19 cellular contexts compared by ENCODE assay signal in genomic region chr14:77988096-77988870, GRCh38.
DNase-seq lines count a peak whose midpoint lies in the region; ATAC-seq and TF ChIP-seq lines count a peak whose summit lies in the region.
"Had no signal": no experiment of that assay in that cellular context is flagged by ENCODE, and none has a peak within 500 bp of the region (broad histone marks: within the 10 kb centered on the region; RNA-seq: fewer than 3 reads in every experiment).

No MANE protein-coding gene starts in this region.

- TF ChIP-seq POLR2A in gastroesophageal sphincter (IDR thresholded peaks at IDR 0.05) = no peak

- H3K4me1 ChIP-seq in adipocyte (ENCODE audit: control insufficient read depth, insufficient read depth, low read length) (peaks cover 26% of the 10 kb centered on the region), gastroesophageal sphincter (peaks cover 0 to 7% (median 0%) of the 10 kb centered on the region in 3 donors), aorta (ENCODE audit: control insufficient read depth in 1 of 2, insufficient read depth in 2 of 2, low read length in 2 of 2) (no peaks in the 10 kb centered on the region)

- no peak for DNase-seq in adipocyte (ENCODE audit: low read depth)
- peak; percentile 73 for DNase-seq in midbrain (lab: John Stamatoyannopoulos, UW)
- no peak for DNase-seq in aorta
- DNase-seq in SHP77 treated with DMSO at 0.1 percent for 48 hours (lab: John Stamatoyannopoulos, UW) = no peak
- DNase-seq in DMS153 (lab: John Stamatoyannopoulos, UW) = no peak
- no peak for DNase-seq in brain microvascular endothelial cell
- DNase-seq: activated CD4-positive, alpha-beta memory T cell treated with anti-CD3 and anti-CD28 coated beads for 36 hours; activated T-cell treated with anti-CD3 and anti-CD28 coated beads for 4 hours; AML-193; COR-L47; NCI-H1092; NCI-H2107; NCI-H748 treated with DMSO at 0.1 percent for 48 hours; SJCRH30; stimulated activated CD4-positive, alpha-beta T cell treated with anti-CD3 and anti-CD28 coated beads, Interleukin-4, amount 100 ng/mL, for 24 hours; T-helper 17 cell had no signal

- H3K9me3 ChIP-seq in adipocyte (ENCODE audit: control insufficient read depth, low read length) (no peaks in the 10 kb centered on the region), gastroesophageal sphincter (no peaks in the 10 kb centered on the region), aorta (ENCODE audit: control insufficient read depth, low read length) (no peaks in the 10 kb centered on the region)
- H3K9me3 ChIP-seq: SJCRH30, thoracic aorta had no signal

- no peak for TF ChIP-seq CTCF in gastroesophageal sphincter (IDR thresholded peaks at IDR 0.05)
- no peak for TF ChIP-seq CTCF in brain microvascular endothelial cell (IDR thresholded peaks at IDR 0.05; ENCODE audit: low read depth, low read length, missing control alignments)

- in situ Hi-C loops in brain microvascular endothelial cell (cut with HindIII; ENCODE audit: low pct_ligation_motif_present, low sequenced_read_pairs) = no loop called here

- intact Hi-C loops in aorta (cut with DNase I) = no loop called here

- H3K27ac ChIP-seq in gastroesophageal sphincter (peak overlapping the region in 2 of 4 donors; percentile 36 to 57), aorta (ENCODE audit: low read depth in 1 of 2, low read length in 2 of 2) (no peak overlapping the region), brain microvascular endothelial cell (no peak overlapping the region)
- H3K27ac ChIP-seq: SJCRH30, thoracic aorta, VCaP had no signal

- H3K9ac ChIP-seq in adipocyte (ENCODE audit: low read length) = peak overlapping the region; percentile 30

- 46 to 58% methylated on average over 6 to 7 of the region's 7 CpGs for WGBS in gastroesophageal sphincter (ENCODE audit: low coverage in 1 of 2), 2 donors
- 49 to 50% methylated on average over 7 of the region's 7 CpGs for WGBS in aorta, 2 donors

- no peak for TF ChIP-seq EP300 in gastroesophageal sphincter (IDR thresholded peaks at IDR 0.05)

- H3K27me3 ChIP-seq in adipocyte (replicated peaks; ENCODE audit: control insufficient read depth, insufficient read depth, low read length) = no peaks in the 10 kb centered on the region
- no peaks in the 10 kb centered on the region for H3K27me3 ChIP-seq in gastroesophageal sphincter
- H3K27me3 ChIP-seq in aorta (ENCODE audit: control insufficient read depth in 1 of 2, insufficient read depth in 2 of 2, low read length in 1 of 2) = no peaks in the 10 kb centered on the region
- no peaks in the 10 kb centered on the region for H3K27me3 ChIP-seq in brain microvascular endothelial cell (replicated peaks)

- H3K4me3 ChIP-seq in adipocyte (ENCODE audit: low read length) (peak overlapping the region; percentile 10), gastroesophageal sphincter (no peak overlapping the region), aorta (ENCODE audit: low read length in 2 of 2) (no peak overlapping the region), brain microvascular endothelial cell (ENCODE audit: low read depth, low read length) (no peak overlapping the region)
- H3K4me3 ChIP-seq: SJCRH30, thoracic aorta had no signal

- H3K36me3 ChIP-seq in adipocyte (ENCODE audit: control insufficient read depth, insufficient read depth, low read length, severe bottlenecking) (no peaks in the 10 kb centered on the region), gastroesophageal sphincter (no peaks in the 10 kb centered on the region), aorta (ENCODE audit: control insufficient read depth in 1 of 2, insufficient read depth in 2 of 2, low read length in 1 of 2) (no peaks in the 10 kb centered on the region), brain microvascular endothelial cell (replicated peaks) (no peaks in the 10 kb centered on the region)
- H3K36me3 ChIP-seq: SJCRH30, thoracic aorta had no signal

- peak; percentile 25 for ATAC-seq in gastroesophageal sphincter
- ATAC-seq in aorta (ENCODE audit: low FRiP score) = peak; percentile 70
- ATAC-seq: T-helper 17 cell had no signal
